Comparison of ENCODE assay signal across 10 cellular contexts in the genomic region with DNA sequence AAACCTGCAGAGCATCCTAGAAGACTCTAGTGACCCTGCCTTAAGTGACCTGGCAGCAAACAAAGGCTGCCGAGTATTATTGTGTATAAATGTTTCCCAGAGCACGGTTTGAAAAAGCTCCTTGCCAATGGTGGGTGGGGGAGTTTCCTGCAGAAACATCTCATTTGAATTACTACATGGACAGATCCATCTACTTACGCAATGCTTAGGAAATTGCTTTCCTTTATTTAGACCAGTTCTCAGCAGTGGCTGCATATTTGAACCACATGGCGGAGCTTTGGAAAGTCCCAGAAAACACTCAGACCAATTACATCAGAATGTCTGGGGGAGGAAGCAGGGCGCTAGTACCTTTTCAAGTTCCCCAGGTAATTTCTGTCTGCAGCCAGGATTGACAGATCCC.
DNase-seq lines count a peak whose midpoint lies in the region; ATAC-seq, FAIRE-seq and TF ChIP-seq lines count a peak whose summit lies in the region.
"Had no signal": no experiment of that assay in that cellular context is flagged by ENCODE, and none has a peak within 500 bp of the region (broad histone marks: within the 10 kb centered on the region; RNA-seq: fewer than 3 reads in every experiment).

No MANE protein-coding gene starts in this region.

- no peak for ATAC-seq in GM21717 (IDR thresholded peaks at IDR 0.05; ENCODE audit: unreplicated experiment)

- no peak for TF ChIP-seq CTCF in AG09319 (IDR thresholded peaks at IDR 0.05; ENCODE audit: low read depth, low read length)
- TF ChIP-seq CTCF in epithelial cell of esophagus (IDR thresholded peaks at IDR 0.05; ENCODE audit: insufficient read depth, low read depth, low read length, missing control alignments): no peak

- peak; percentile 14 for DNase-seq in AG09319 (ENCODE audit: extremely low read depth, low read depth)
- DNase-seq in HTR-8/SVneo (ENCODE audit: insufficient read length, low spot score): peak; percentile 54
- DNase-seq in epithelial cell of esophagus (ENCODE audit: low read depth): peak; percentile 85
- DNase-seq in mucosa of gallbladder (ENCODE audit: low spot score): peak; percentile 37
- no peak for DNase-seq in SKM-1 treated with dmso at 0.1 percent for 144 hours (lab: John Stamatoyannopoulos, UW; ENCODE audit: unreplicated experiment)
- DNase-seq in KBM-7: no peak
- no peak for DNase-seq in NCI-H2081 treated with DMSO at 0.1 percent for 48 hours (lab: John Stamatoyannopoulos, UW)
- DNase-seq: DMS79 had no signal

- in situ Hi-C loops in KBM-7 (cut with MboI; ENCODE audit: low pct_unique_long_range_greater_than_20kb, low sequenced_read_pairs): no loop called here

- peak; percentile 63 for FAIRE-seq in HTR-8/SVneo (lab: Jason Lieb, UNC)

- H3K4me3 ChIP-seq in epithelial cell of esophagus (ENCODE audit: low read length): no peak overlapping the region
- H3K4me3 ChIP-seq: tibial nerve had no signal

Comparison
In these comparisons a context has a peak if more than half of its experiments do, and no peak if none do; other contexts are left out.
1. DNase-seq: peak in AG09319 (single experiment), HTR-8/SVneo (single experiment), epithelial cell of esophagus (single experiment) and mucosa of gallbladder (single experiment); none in SKM-1 treated with dmso at 0.1 percent for 144 hours (single experiment), KBM-7 (single experiment) and NCI-H2081 treated with DMSO at 0.1 percent for 48 hours (single experiment).